In the genomic region with DNA sequence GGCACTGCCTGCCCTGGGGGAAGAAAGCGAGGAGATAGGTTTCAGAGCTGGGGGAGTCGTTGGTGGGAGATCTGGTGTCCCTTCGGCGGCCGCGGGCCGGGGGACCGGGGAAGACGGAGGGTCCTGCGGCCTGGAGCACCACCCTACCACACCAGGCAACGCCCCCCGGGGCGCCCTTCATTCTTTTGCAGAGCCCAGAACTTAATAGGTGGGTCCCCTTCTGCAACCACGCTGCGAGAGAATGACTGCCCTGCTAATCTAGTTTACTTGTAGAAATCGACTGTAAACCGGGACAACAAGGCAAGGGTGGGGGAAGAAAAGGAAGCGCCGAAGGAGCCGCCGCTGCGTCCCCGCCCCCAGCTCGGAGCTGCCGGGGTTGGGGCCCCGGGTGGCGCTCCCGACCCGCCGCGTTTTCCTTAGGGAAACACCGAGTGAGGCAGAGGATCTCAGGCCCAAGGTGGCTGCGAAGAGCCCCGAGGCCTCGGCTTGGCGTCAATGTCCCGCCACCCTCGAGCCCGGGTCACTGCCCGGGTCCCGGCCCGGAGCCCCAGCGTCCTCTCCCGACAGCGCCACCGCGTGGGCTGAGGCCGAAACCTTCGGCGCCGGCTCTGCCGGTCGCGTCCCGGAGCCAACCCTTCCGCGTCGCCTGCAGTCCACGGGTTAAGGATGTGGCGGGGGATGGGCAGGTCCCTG, we compare ENCODE assay signal across 8 cellular contexts. TPM values are rescaled to one million over a fixed set of nuclear protein-coding genes. Genes with fewer than 3 reads are reported as not detected.
A peak's percentile ranks its signal among the peaks of the same experiment; 100 is the strongest.
DNase-seq lines count a peak whose midpoint lies in the region; ATAC-seq and TF ChIP-seq lines count a peak whose summit lies in the region.

No MANE protein-coding gene starts in this region.

- H3K9me2 ChIP-seq in OCI-LY7 (ENCODE audit: insufficient read depth, low read length): no peaks in the 10 kb centered on the region

- H3K4me3 ChIP-seq in OCI-LY7 (ENCODE audit: low read depth, low read length, poor library complexity, severe bottlenecking): peak overlapping the region; percentile 56
- peak overlapping the region; percentile 37 for H3K4me3 ChIP-seq in astrocyte of the spinal cord (ENCODE audit: low read depth, low read length)

- H3K79me2 ChIP-seq in OCI-LY7 (ENCODE audit: insufficient read depth, low read depth, low read length): peaks cover 17% of the 10 kb centered on the region; the same call in 1 of the 2 replicates

- no peak overlapping the region for H3K27ac ChIP-seq in OCI-LY7 (ENCODE audit: low read depth, low read length, poor library complexity, severe bottlenecking)

- no peaks in the 10 kb centered on the region for H3K9me3 ChIP-seq in OCI-LY7 (ENCODE audit: low read length)

- intact Hi-C loops in OCI-LY7 (cut with micrococcal nuclease; ENCODE audit: unreplicated experiment): no loop called here

- H4K20me1 ChIP-seq in OCI-LY7 (ENCODE audit: insufficient read depth, low read length): no peaks in the 10 kb centered on the region

- H3K4me1 ChIP-seq in OCI-LY7 (ENCODE audit: insufficient read depth, low read length, poor library complexity, severe bottlenecking): peaks cover 18% of the 10 kb centered on the region

- POLR2A ChIA-PET in OCI-LY7 (lab: Charles Lee): no interaction called here

- peak overlapping the region; percentile 41; the same call in 1 of the 2 replicates for H2AFZ ChIP-seq in OCI-LY7 (ENCODE audit: low read length)

- DNase-seq in DMS 273 (lab: John Stamatoyannopoulos, UW; ENCODE audit: unreplicated experiment): peak; percentile 85
- no peak for DNase-seq in DMS 273 treated with DMSO at 0.1 percent for 48 hours (lab: John Stamatoyannopoulos, UW)
- peak; percentile 65 for DNase-seq in OCI-LY7 (ENCODE audit: low spot score)
- peak; percentile 65 for DNase-seq in astrocyte of the spinal cord (ENCODE audit: low read depth, low spot score)
- DNase-seq in hypothalamus (lab: John Stamatoyannopoulos, UW): peak in 36 of 51 donors; percentile 16 to 77 (median 40)
- peak; percentile 50 for DNase-seq in putamen (ENCODE audit: low spot score)

- ATAC-seq in HG02678 (IDR thresholded peaks at IDR 0.05; ENCODE audit: unreplicated experiment) (peak; percentile 32), HG03457 (IDR thresholded peaks at IDR 0.05; ENCODE audit: unreplicated experiment) (no peak)

- no peaks in the 10 kb centered on the region; the same call in 1 of the 2 replicates for H3K36me3 ChIP-seq in OCI-LY7 (ENCODE audit: insufficient read depth, low read length)

- TF ChIP-seq CTCF in OCI-LY7 (conservative IDR thresholded peaks at IDR 0.05; ENCODE audit: low read length) (peak; percentile 72), astrocyte of the spinal cord (IDR thresholded peaks at IDR 0.05; ENCODE audit: low read depth, low read length) (peak; percentile 76)

- H3K4me2 ChIP-seq in OCI-LY7 (ENCODE audit: low read length): peak overlapping the region; percentile 51

- CTCF ChIA-PET in OCI-LY7 (lab: Charles Lee; ENCODE audit: unreplicated experiment): no interaction called here

- in situ Hi-C loops in astrocyte of the spinal cord (cut with HindIII; ENCODE audit: low sequenced_read_pairs): no loop called here

- BruUV-seq in OCI-LY7 (replicated peaks; lab: Mats Ljungman, UMichigan): no TSS peak

RNA-seq across cellular contexts. Expression of a gene that starts 5.4 kb away (rescaled TPM):
- 26.1 and 30.7 TPM in 2 replicates for total RNA-seq in OCI-LY7 (2014; rRNA removed; shearing (Covaris generic))
- total RNA-seq in OCI-LY7 (2022): 15.9 and 26.7 TPM in 2 replicates
